In the genomic region with DNA sequence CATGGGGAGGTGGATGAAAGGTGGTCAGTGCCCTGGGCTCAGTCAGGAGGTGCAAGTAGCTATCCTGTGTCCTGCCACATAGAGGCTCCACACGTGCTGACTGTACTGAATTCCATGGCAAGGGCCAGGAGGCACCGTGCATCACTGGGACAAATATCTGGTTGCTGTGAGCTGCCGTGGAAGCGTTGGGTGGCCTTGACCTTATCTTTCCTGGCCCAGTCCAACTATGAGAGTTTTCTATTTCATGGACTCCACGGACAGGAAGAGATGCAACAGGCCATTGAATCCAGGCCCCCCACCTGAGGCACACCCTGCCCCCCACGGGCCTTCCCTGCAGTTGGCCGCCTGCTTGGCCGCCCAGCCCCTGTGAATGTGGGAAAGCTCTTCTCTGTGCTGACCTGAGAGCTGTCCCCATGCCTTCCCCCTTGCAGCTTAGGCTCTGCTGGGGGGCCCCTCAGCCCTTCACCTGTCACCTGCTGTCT, we compare ENCODE assay signal across 13 cellular contexts. TPM values are rescaled to one million over a fixed set of nuclear protein-coding genes. Genes with fewer than 3 reads are reported as not detected.
DNase-seq lines count a peak whose midpoint lies in the region; ATAC-seq and TF ChIP-seq lines count a peak whose summit lies in the region.
"Had no signal": no experiment of that assay in that cellular context is flagged by ENCODE, and none has a peak within 500 bp of the region (broad histone marks: within the 10 kb centered on the region; RNA-seq: fewer than 3 reads in every experiment).

No MANE protein-coding gene starts in this region.

- peak overlapping the region; percentile 97 for H3K9ac ChIP-seq in Loucy (ENCODE audit: low read depth, low read length, poor library complexity, severe bottlenecking)

- TF ChIP-seq CTCF in C4-2B (conservative IDR thresholded peaks at IDR 0.05) (no peak), Loucy (conservative IDR thresholded peaks at IDR 0.05; ENCODE audit: low read length) (no peak), coronary artery (IDR thresholded peaks at IDR 0.05) (no peak), CD14-positive monocyte (IDR thresholded peaks at IDR 0.05) (no peak), mucosa of descending colon (IDR thresholded peaks at IDR 0.05) (no peak)

- H3K9me2 ChIP-seq in Loucy (replicated peaks; ENCODE audit: low read depth, low read length) = no peaks in the 10 kb centered on the region

- POLR2A ChIA-PET in naive thymus-derived CD4-positive, alpha-beta T cell (lab: Charles Lee) = no interaction called here

- DNase-seq in coronary artery (ENCODE audit: low spot score) (no peak), CD14-positive monocyte (ENCODE audit: low spot score) (no peak), mucosa of descending colon (no peak), UCSD-AML1 (lab: John Stamatoyannopoulos, UW; ENCODE audit: unreplicated experiment) (no peak)
- DNase-seq in naive thymus-derived CD4-positive, alpha-beta T cell = no peak
- DNase-seq: activated effector memory CD4-positive, alpha-beta T cell treated with anti-CD3 and anti-CD28 coated beads, Interleukin-2, amount 50 U/mL, for 16 hours; erythroblast; NCI-H2029 treated with DMSO at 0.1 percent for 48 hours; SIG-M5 had no signal

- CTCF ChIA-PET in naive thymus-derived CD4-positive, alpha-beta T cell (lab: Charles Lee) = interaction anchor here (0.9 kb wide), 1 partner anchor 17 kb away, joined by 4 read pairs; no protein-coding TSS in a partner anchor

- intact Hi-C loops in naive thymus-derived CD4-positive, alpha-beta T cell (cut with micrococcal nuclease) = loop anchor here in 1 of 2 donors (5.0 kb wide), 1 partner anchor 387 kb away; no protein-coding TSS in a partner anchor
- intact Hi-C loops in CD14-positive monocyte (cut with micrococcal nuclease) = loop anchor here in 1 of 2 donors (5.0 kb wide), 2 partner anchors 43 to 163 kb away; a partner anchor contains a TSS
- intact Hi-C loops in mucosa of descending colon (cut with DNase I, micrococcal nuclease) = no loop called here

- H3K4me1 ChIP-seq in Loucy (ENCODE audit: insufficient read depth, low read length, poor library complexity, severe bottlenecking) = peaks cover 25% of the 10 kb centered on the region
- H3K4me1 ChIP-seq in naive thymus-derived CD4-positive, alpha-beta T cell (ENCODE audit: control insufficient read depth in 2 of 2, insufficient read depth in 2 of 2, low read length in 2 of 2) = peaks cover 5 to 12% of the 10 kb centered on the region in 2 donors
- peaks cover 16% of the 10 kb centered on the region for H3K4me1 ChIP-seq in mucosa of descending colon (ENCODE audit: low read depth)

- peak overlapping the region; percentile 84 to 98 (median 96) for H3K4me3 Mint-ChIP-seq in naive thymus-derived CD4-positive, alpha-beta T cell
- H3K4me3 Mint-ChIP-seq in CD14-positive monocyte = no peak overlapping the region

- H4K20me1 ChIP-seq in Loucy (ENCODE audit: insufficient read depth, low read length, poor library complexity, severe bottlenecking) = peaks cover 24% of the 10 kb centered on the region

- H3K9me3 Mint-ChIP-seq in naive thymus-derived CD4-positive, alpha-beta T cell = no peaks in the 10 kb centered on the region
- H3K9me3 Mint-ChIP-seq in CD14-positive monocyte = no peaks in the 10 kb centered on the region

- H3K4me3 ChIP-seq in Loucy (ENCODE audit: low read length, poor library complexity, severe bottlenecking) (peak overlapping the region; percentile 99), coronary artery (peak overlapping the region; percentile 91), mucosa of descending colon (no peak overlapping the region)
- no peak overlapping the region for H3K4me3 ChIP-seq in naive thymus-derived CD4-positive, alpha-beta T cell (ENCODE audit: low read length)

- H3K79me2 ChIP-seq in Loucy (ENCODE audit: insufficient read depth, low read length) = peaks cover 48% of the 10 kb centered on the region

- peak overlapping the region; percentile 86 for H3K4me2 ChIP-seq in Loucy (ENCODE audit: low read depth, low read length, poor library complexity, severe bottlenecking)

- no peaks in the 10 kb centered on the region for H3K27me3 ChIP-seq in Loucy (ENCODE audit: insufficient read depth, low read length, poor library complexity, severe bottlenecking)
- no peaks in the 10 kb centered on the region for H3K27me3 ChIP-seq in naive thymus-derived CD4-positive, alpha-beta T cell (ENCODE audit: control insufficient read depth in 2 of 2, insufficient read depth in 2 of 2, low read length in 2 of 2)
- H3K27me3 ChIP-seq: neutrophil had no signal

- H3K36me3 Mint-ChIP-seq in naive thymus-derived CD4-positive, alpha-beta T cell = peaks cover 0 to 13% (median 5%) of the 10 kb centered on the region in 5 donors
- peaks cover 32 to 36% of the 10 kb centered on the region in 2 donors for H3K36me3 Mint-ChIP-seq in CD14-positive monocyte

- H3K9me3 ChIP-seq in Loucy (ENCODE audit: insufficient read depth, low read depth, low read length) (no peaks in the 10 kb centered on the region), mucosa of descending colon (no peaks in the 10 kb centered on the region)
- H3K9me3 ChIP-seq in naive thymus-derived CD4-positive, alpha-beta T cell (ENCODE audit: control insufficient read depth in 2 of 3, low read length in 3 of 3) = no peaks in the 10 kb centered on the region
- H3K9me3 ChIP-seq: neutrophil had no signal

- peak overlapping the region in 4 of 9 donors; percentile 75 to 96 (median 95) for H3K27ac Mint-ChIP-seq in naive thymus-derived CD4-positive, alpha-beta T cell
- peak overlapping the region in 1 of 7 donors; percentile 51 for H3K27ac Mint-ChIP-seq in CD14-positive monocyte

- H3K27me3 Mint-ChIP-seq in naive thymus-derived CD4-positive, alpha-beta T cell = no peaks in the 10 kb centered on the region
- peaks cover 0 to 4% (median 2%) of the 10 kb centered on the region in 3 donors for H3K27me3 Mint-ChIP-seq in CD14-positive monocyte (ENCODE audit: low read depth in 3 of 3)

- no peak overlapping the region for H2AFZ ChIP-seq in Loucy (ENCODE audit: low read length)

- no peak for ATAC-seq in naive thymus-derived CD4-positive, alpha-beta T cell
- no peak for ATAC-seq in activated CD4-positive, CD25-positive, alpha-beta regulatory T cell treated with anti-CD3 and anti-CD28 coated beads, Interleukin-2, amount 50 U/mL, for 24 hours
- no peak for ATAC-seq in mucosa of descending colon

- H3K36me3 ChIP-seq in Loucy (ENCODE audit: insufficient read depth, low read length) (peaks cover 11% of the 10 kb centered on the region; the same call in 1 of the 2 replicates), mucosa of descending colon (ENCODE audit: low read depth) (no peaks in the 10 kb centered on the region)
- H3K36me3 ChIP-seq in naive thymus-derived CD4-positive, alpha-beta T cell (ENCODE audit: control insufficient read depth in 2 of 3, insufficient read depth in 3 of 3, low read length in 3 of 3) = peaks cover 0 to 42% (median 0%) of the 10 kb centered on the region in 3 experiments

- H3K4me1 Mint-ChIP-seq in naive thymus-derived CD4-positive, alpha-beta T cell = peaks cover 19 to 31% (median 23%) of the 10 kb centered on the region in 7 donors
- H3K4me1 Mint-ChIP-seq in CD14-positive monocyte = peaks cover 19% of the 10 kb centered on the region

- H3K27ac ChIP-seq in C4-2B (peak overlapping the region; percentile 96), coronary artery (no peak overlapping the region)
- peak overlapping the region; percentile 89 for H3K27ac ChIP-seq in naive thymus-derived CD4-positive, alpha-beta T cell (ENCODE audit: low read depth, low read length)
- H3K27ac ChIP-seq: neutrophil had no signal

- H3F3A ChIP-seq in Loucy (ENCODE audit: low read depth) = no peaks in the 10 kb centered on the region

RNA-seq across cellular contexts. Expression of a gene that starts 1.7 kb away (rescaled TPM):
- total RNA-seq in naive thymus-derived CD4-positive, alpha-beta T cell = 10 to 100 TPM; 33.2 to 58.6 (median 53.1) TPM
- 10 to 100 TPM; 78.1 to 94.7 TPM for polyA plus RNA-seq in naive thymus-derived CD4-positive, alpha-beta T cell
- 10 to 100 TPM; 80.9 to 96.6 TPM for polyA plus RNA-seq in CD14-positive monocyte
- 10 to 100 TPM; 63.0 to 81.3 (median 79.5) TPM for total RNA-seq in mucosa of descending colon

RNA-seq across cellular contexts. Expression of a gene that starts 41.0 kb away (rescaled TPM):
- 10 to 100 TPM in 4 of 5 experiments, 1 to 10 TPM in 1; 8.5 to 16.8 (median 14.8) TPM for total RNA-seq in naive thymus-derived CD4-positive, alpha-beta T cell
- 1 to 10 TPM in 1 of 2 donors, under 1 TPM in 1; 0.60 to 1.4 TPM for polyA plus RNA-seq in naive thymus-derived CD4-positive, alpha-beta T cell
- polyA plus RNA-seq in CD14-positive monocyte = 1 to 10 TPM in 1 of 2 donors, under 1 TPM in 1; 0.58 to 1.4 TPM
- total RNA-seq in mucosa of descending colon = 10 to 100 TPM in 1 of 3 donors, 1 to 10 TPM in 2; 7.8 to 11.9 (median 9.5) TPM

Comparison
In these comparisons a context has a peak if more than half of its experiments do, and no peak if none do; other contexts are left out.
1. H3K27ac ChIP-seq: peak in C4-2B (single experiment) and naive thymus-derived CD4-positive, alpha-beta T cell (single experiment); none in coronary artery (0 of 2).
2. H3K4me3 ChIP-seq: peak in Loucy (single experiment) and coronary artery (single experiment); none in naive thymus-derived CD4-positive, alpha-beta T cell (single experiment) and mucosa of descending colon (single experiment).
3. H3K4me3 Mint-ChIP-seq: peak in naive thymus-derived CD4-positive, alpha-beta T cell (10 of 10); none in CD14-positive monocyte (0 of 2).